In the genomic region with DNA sequence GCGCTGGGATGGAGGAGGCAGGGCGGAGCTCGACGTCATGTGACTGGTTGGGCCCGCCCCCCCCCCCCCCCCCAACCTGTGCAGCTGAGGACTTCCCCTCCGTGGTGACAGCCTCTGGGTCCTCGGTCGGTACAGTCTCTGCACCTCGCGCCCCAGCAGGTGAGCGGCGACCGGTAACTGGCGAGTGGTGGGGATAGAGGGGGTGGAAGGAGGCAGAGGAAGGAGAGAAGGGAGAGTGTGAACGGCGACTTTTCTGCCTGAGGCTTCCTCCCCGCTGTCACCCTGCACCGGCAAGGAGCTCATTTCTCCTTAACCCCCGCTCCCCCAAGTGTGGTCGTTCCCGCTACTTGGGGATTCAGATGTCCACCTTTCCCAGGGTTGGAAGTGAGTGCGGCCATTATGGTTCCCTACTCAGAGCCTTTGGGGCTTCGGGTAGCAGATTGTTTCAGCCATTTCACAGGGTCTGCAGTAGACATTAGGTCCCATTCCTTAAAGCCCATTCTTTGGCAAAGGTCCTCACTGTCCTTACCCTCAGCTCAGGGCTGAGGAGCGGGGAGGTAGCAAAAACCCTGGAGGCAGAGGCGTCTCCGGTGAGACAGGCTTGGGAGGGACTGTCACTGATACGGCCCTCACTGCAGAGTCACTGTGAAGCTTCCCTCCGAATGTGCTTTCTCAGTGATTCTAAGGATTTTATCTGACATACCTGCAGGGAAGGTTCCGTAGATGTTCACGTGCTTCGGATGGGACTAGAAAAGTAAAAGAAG, we compare ENCODE assay signal across 8 cellular contexts. TPM values are rescaled to one million over a fixed set of nuclear protein-coding genes. Genes with fewer than 3 reads are reported as not detected.
A peak's percentile ranks its signal among the peaks of the same experiment; 100 is the strongest.
DNase-seq lines count a peak whose midpoint lies in the region; ATAC-seq and TF ChIP-seq lines count a peak whose summit lies in the region.

A gene (plus strand): TSS at position 81 of the 764 bp plus-strand sequence. CDS start 31,719 bp downstream, outside the sequence.

- H4K20me1 ChIP-seq in BLaER1 treated with 17β-estradiol and CSF1 and Interleukin-3, amounts not matched to agents 10 nM and 100 nM: peaks cover 28 to 57% (median 29%) of the 10 kb centered on the region in 11 experiments; a peak in 21 of 22 replicates

- peak in 1 of 2 experiments; percentile 23 for DNase-seq in SJSA1 (ENCODE audit: low read depth in 1 of 2, low spot score in 2 of 2)
- peak; percentile 90 for DNase-seq in cardiac septum (ENCODE audit: low spot score)
- peak; percentile 69 for DNase-seq in prostate gland (ENCODE audit: low spot score)
- DNase-seq in uterus: peak in 1 of 2 donors; percentile 65

- H3K27ac ChIP-seq in BLaER1 treated with 17β-estradiol and CSF1 and Interleukin-3, amounts not matched to agents 10 nM and 100 nM: peak within 1 kb of the TSS; percentile 96 to 100 (median 98)
- H3K27ac ChIP-seq in SJSA1: peak within 1 kb of the TSS; percentile 99
- peak within 1 kb of the TSS; percentile 99 for H3K27ac ChIP-seq in prostate gland
- peak within 1 kb of the TSS; percentile 96 to 99 for H3K27ac ChIP-seq in uterus

- peaks cover 41 to 58% (median 49%) of the 10 kb centered on the region in 10 experiments for H3K4me1 ChIP-seq in BLaER1 treated with 17β-estradiol and CSF1 and Interleukin-3, amounts not matched to agents 10 nM and 100 nM
- H3K4me1 ChIP-seq in SJSA1 (replicated peaks) (peaks cover 23% of the 10 kb centered on the region), prostate gland (replicated peaks) (no peaks in the 10 kb centered on the region), uterus (peaks cover 5 to 20% of the 10 kb centered on the region in 2 donors)

- H3K4me1 Mint-ChIP-seq in activated naive CD4-positive, alpha-beta T cell treated with anti-CD3 and anti-CD28 coated beads, Interleukin-2, amount 50 U/mL, for 24 hours: peaks cover 56% of the 10 kb centered on the region

- H3K36me3 ChIP-seq in BLaER1 treated with 17β-estradiol and CSF1 and Interleukin-3, amounts not matched to agents 10 nM and 100 nM: peaks cover 0 to 15% (median 0%) of the 10 kb centered on the region in 11 experiments; a peak in 3 of 22 replicates
- H3K36me3 ChIP-seq in SJSA1: peaks cover 24% of the 10 kb centered on the region
- H3K36me3 ChIP-seq in prostate gland: no peaks in the 10 kb centered on the region
- H3K36me3 ChIP-seq in uterus: no peaks in the 10 kb centered on the region

- H3K9me3 Mint-ChIP-seq in activated naive CD4-positive, alpha-beta T cell treated with anti-CD3 and anti-CD28 coated beads, Interleukin-2, amount 50 U/mL, for 24 hours: no peaks in the 10 kb centered on the region

- peak within 1 kb of the TSS; percentile 73 to 97 (median 88) for H3K4me3 ChIP-seq in BLaER1 treated with 17β-estradiol and CSF1 and Interleukin-3, amounts not matched to agents 10 nM and 100 nM
- peak within 1 kb of the TSS; percentile 80 for H3K4me3 ChIP-seq in SJSA1
- H3K4me3 ChIP-seq in prostate gland: peak within 1 kb of the TSS; percentile 85 to 93
- peak within 1 kb of the TSS; percentile 89 to 98 for H3K4me3 ChIP-seq in uterus

- no peaks in the 10 kb centered on the region for H3K27me3 ChIP-seq in BLaER1 treated with 17β-estradiol and CSF1 and Interleukin-3, amounts not matched to agents 10 nM and 100 nM
- H3K27me3 ChIP-seq in SJSA1 (replicated peaks) (no peaks in the 10 kb centered on the region), prostate gland (replicated peaks; ENCODE audit: insufficient read depth) (no peaks in the 10 kb centered on the region), uterus (no peaks in the 10 kb centered on the region)

- H3K9me3 ChIP-seq in BLaER1 treated with 17β-estradiol and CSF1 and Interleukin-3, amounts not matched to agents 10 nM and 100 nM (replicated peaks in 1 of 11): no peaks in the 10 kb centered on the region
- H3K9me3 ChIP-seq in SJSA1 (replicated peaks) (no peaks in the 10 kb centered on the region), prostate gland (no peaks in the 10 kb centered on the region), uterus (no peaks in the 10 kb centered on the region)

- H3K36me3 Mint-ChIP-seq in activated naive CD4-positive, alpha-beta T cell treated with anti-CD3 and anti-CD28 coated beads, Interleukin-2, amount 50 U/mL, for 24 hours: peaks cover 2% of the 10 kb centered on the region

- peak within 1 kb of the TSS; percentile 89 to 99 (median 96) for H3K9ac ChIP-seq in BLaER1 treated with 17β-estradiol and CSF1 and Interleukin-3, amounts not matched to agents 10 nM and 100 nM

- TF ChIP-seq POLR2A in prostate gland (IDR thresholded peaks at IDR 0.05): peak; percentile 68
- TF ChIP-seq POLR2A in uterus (IDR thresholded peaks at IDR 0.05): peak in 1 of 2 donors; percentile 32

- H3K4me2 ChIP-seq in BLaER1 treated with 17β-estradiol and CSF1 and Interleukin-3, amounts not matched to agents 10 nM and 100 nM: peak within 1 kb of the TSS; percentile 88 to 99 (median 96)

- peak within 1 kb of the TSS; percentile 100 for H3K27ac Mint-ChIP-seq in activated naive CD4-positive, alpha-beta T cell treated with anti-CD3 and anti-CD28 coated beads, Interleukin-2, amount 50 U/mL, for 24 hours

- H3K27me3 Mint-ChIP-seq in activated naive CD4-positive, alpha-beta T cell treated with anti-CD3 and anti-CD28 coated beads, Interleukin-2, amount 50 U/mL, for 24 hours: no peaks in the 10 kb centered on the region

- TF ChIP-seq CTCF in prostate gland (IDR thresholded peaks at IDR 0.05) (no peak), uterus (IDR thresholded peaks at IDR 0.05) (no peak)

- ATAC-seq in GM19023 (IDR thresholded peaks at IDR 0.05; ENCODE audit: unreplicated experiment) (peak; percentile 47), HG03280 (IDR thresholded peaks at IDR 0.05; ENCODE audit: unreplicated experiment) (peak; percentile 43)

- H3K4me3 Mint-ChIP-seq in activated naive CD4-positive, alpha-beta T cell treated with anti-CD3 and anti-CD28 coated beads, Interleukin-2, amount 50 U/mL, for 24 hours: peak within 1 kb of the TSS; percentile 94

- WGBS in prostate gland: under 1% methylated on average over 28 of the region's 31 CpGs

- intact Hi-C loops in cardiac septum (cut with DNase I) (loop anchor here (1.0 to 10.0 kb wide), 4 partner anchors 35 to 310 kb away; a partner anchor contains a TSS), prostate gland (cut with DNase I) (loop anchor here (2.0 to 10.0 kb wide), 4 partner anchors 50 to 1400 kb away; a partner anchor contains a TSS), uterus (cut with DNase I; ENCODE audit: low total_unique reads) (no loop called here)

RNA-seq across cellular contexts. Expression of the gene that starts here (rescaled TPM):
- total RNA-seq in SJSA1 (2014; rRNA removed; shearing (Covaris generic)): 54.8 and 65.8 TPM in 2 replicates
- total RNA-seq in cardiac septum: 17.4 TPM
- total RNA-seq in prostate gland: 10 to 100 TPM; 43.4 to 60.4 TPM
- 10 to 100 TPM; 11.5 to 81.8 (median 39.7) TPM for total RNA-seq in uterus
